7 cellular contexts compared by ENCODE assay signal in the genomic region with DNA sequence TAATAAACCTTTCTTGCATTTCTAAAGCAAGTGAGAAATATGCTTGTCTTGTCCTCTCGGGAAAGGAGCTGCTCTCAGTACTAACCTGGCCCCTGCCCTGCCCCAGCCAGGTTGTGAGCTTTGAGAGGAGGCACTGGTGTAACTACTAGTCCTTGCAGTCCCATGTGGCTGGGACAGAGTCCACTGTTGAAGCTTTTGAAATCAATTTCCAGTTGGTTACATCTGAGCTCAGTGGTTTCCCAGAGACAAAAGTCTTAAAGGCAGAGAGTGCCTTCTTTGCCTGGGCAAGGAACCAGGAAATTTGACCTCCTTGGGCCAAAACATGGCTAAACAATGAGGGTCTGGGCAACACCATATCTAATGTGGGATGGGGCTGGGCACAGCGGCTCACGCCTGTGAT. TPM values are rescaled to one million over a fixed set of nuclear protein-coding genes. Genes with fewer than 3 reads are reported as not detected.
"Had no signal": no experiment of that assay in that cellular context is flagged by ENCODE, and none has a peak within 500 bp of the region (broad histone marks: within the 10 kb centered on the region; RNA-seq: fewer than 3 reads in every experiment).

No MANE protein-coding gene starts in this region.

- H3K36me3 ChIP-seq: HAP-1 had no signal

- H3K4me3 ChIP-seq: HAP-1 had no signal

- H3K4me1 ChIP-seq: HAP-1 had no signal

- H3K27ac ChIP-seq: HL-60 had no signal

- H3K9me3 ChIP-seq: HAP-1 had no signal

- DNase-seq: GOT3, H7, HFFc6 had no signal

RNA-seq across cellular contexts. Expression of a gene that starts 48.7 kb away (rescaled TPM):
- total RNA-seq: H7, HepG2, HFFc6, HT1080 had no signal
